In the genomic region with DNA sequence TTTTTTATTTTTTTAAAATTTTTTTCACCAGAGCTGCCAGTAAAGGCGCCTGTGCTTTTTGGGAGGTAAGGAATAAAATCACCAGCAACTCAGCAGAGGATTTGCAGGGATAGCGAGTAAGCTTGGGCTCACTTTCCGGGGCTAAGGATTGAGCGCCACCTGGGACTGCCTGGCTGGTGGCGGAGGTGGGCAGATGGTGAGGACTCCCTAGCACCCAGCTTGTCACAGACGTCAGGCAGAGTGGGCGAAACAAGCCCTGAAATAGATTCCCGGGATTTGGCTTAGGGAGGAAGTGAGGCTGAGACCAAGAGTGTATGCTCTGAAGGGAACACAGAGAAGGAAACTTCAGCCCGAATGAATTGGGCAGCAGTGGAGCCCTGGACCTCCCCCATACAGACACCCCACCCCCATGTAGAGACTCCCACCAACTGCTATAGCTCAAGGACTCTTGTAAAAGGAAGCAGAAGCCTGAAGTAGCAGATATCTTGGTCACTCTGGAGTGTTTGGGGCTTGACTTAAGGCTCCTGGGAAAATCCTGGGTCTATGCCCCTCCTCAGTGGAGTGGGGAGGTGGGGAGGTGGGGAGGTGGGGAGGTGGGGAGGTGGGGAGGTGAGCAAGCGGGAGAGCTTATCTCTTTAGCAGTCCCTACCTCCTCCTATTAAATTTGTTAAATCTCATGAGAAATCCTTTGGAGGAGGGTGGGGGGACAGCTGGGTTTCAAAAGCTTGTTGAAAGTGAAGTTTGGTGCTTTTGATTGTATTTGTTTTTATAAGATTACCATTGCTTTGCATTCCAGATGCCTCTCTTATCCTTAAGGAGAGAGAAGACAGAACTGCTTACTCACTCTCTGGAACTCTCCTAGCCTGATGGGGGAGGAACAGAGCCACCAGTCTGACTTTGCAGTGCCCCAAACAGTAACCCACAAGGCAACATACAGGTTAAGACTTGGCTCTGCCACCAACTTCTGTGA, we compare ENCODE assay signal across 10 cellular contexts. TPM values are rescaled to one million over a fixed set of nuclear protein-coding genes. Genes with fewer than 3 reads are reported as not detected.
A peak's percentile ranks its signal among the peaks of the same experiment; 100 is the strongest.
DNase-seq lines count a peak whose midpoint lies in the region; ATAC-seq and TF ChIP-seq lines count a peak whose summit lies in the region.
"Had no signal": no experiment of that assay in that cellular context is flagged by ENCODE, and none has a peak within 500 bp of the region (broad histone marks: within the 10 kb centered on the region; RNA-seq: fewer than 3 reads in every experiment).

No MANE protein-coding gene starts in this region.

- no peak overlapping the region for H3K4me3 Mint-ChIP-seq in chondrocyte (ENCODE audit: unreplicated experiment)
- H3K4me3 Mint-ChIP-seq: activated CD8-positive, alpha-beta memory T cell treated with anti-CD3 and anti-CD28 coated beads, Interleukin-2, amount 10 ng/mL, durations not matched to agents 7 days and 5 days; CD14-positive monocyte had no signal

- no peaks in the 10 kb centered on the region for H3K27me3 Mint-ChIP-seq in chondrocyte (ENCODE audit: low read depth)

- no peak for TF ChIP-seq POLR2A in breast epithelium (IDR thresholded peaks at IDR 0.05)

- peaks cover 66% of the 10 kb centered on the region for H3K4me1 Mint-ChIP-seq in chondrocyte (ENCODE audit: low read depth)

- H3K4me1 ChIP-seq in mesodermal cell (ENCODE audit: control insufficient read depth, insufficient read depth, low read length, poor library complexity, severe bottlenecking), result peaks cover 42% of the 10 kb centered on the region
- H3K4me1 ChIP-seq in breast epithelium, result no peaks in the 10 kb centered on the region

- peaks cover 2% of the 10 kb centered on the region for H3K36me3 Mint-ChIP-seq in chondrocyte (ENCODE audit: low read depth)
- H3K36me3 Mint-ChIP-seq: activated CD8-positive, alpha-beta memory T cell treated with anti-CD3 and anti-CD28 coated beads, Interleukin-2, amount 10 ng/mL, durations not matched to agents 7 days and 5 days; CD14-positive monocyte had no signal

- no peaks in the 10 kb centered on the region for H3K9me3 Mint-ChIP-seq in chondrocyte (ENCODE audit: low read depth)

- WGBS in mesodermal cell (ENCODE audit: insufficient coverage in 2 of 2), 2 experiments, result 75 to 80% methylated on average over 5 to 7 of the region's 10 CpGs

- intact Hi-C loops in breast epithelium (cut with DNase I; ENCODE audit: low total_unique reads), result loop anchor here (10.0 kb wide), 1 partner anchor 888 kb away; no protein-coding TSS in a partner anchor

- H3K27me3 ChIP-seq in breast epithelium, result no peaks in the 10 kb centered on the region

- H3K27ac ChIP-seq in mesodermal cell (ENCODE audit: low read depth, low read length, severe bottlenecking) (peak overlapping the region; percentile 92), breast epithelium (no peak overlapping the region)

- H3K36me3 ChIP-seq in mesodermal cell (ENCODE audit: control insufficient read depth, insufficient read depth, low read length) (peaks cover 3% of the 10 kb centered on the region), breast epithelium (no peaks in the 10 kb centered on the region)

- TF ChIP-seq CTCF in AG10803 (conservative IDR thresholded peaks at IDR 0.05; ENCODE audit: low read length) (no peak), chondrocyte (IDR thresholded peaks at IDR 0.05) (no peak), breast epithelium (IDR thresholded peaks at IDR 0.05) (no peak)

- peak overlapping the region; percentile 83 for H3K27ac Mint-ChIP-seq in chondrocyte (ENCODE audit: unreplicated experiment)
- H3K27ac Mint-ChIP-seq: activated CD8-positive, alpha-beta memory T cell treated with anti-CD3 and anti-CD28 coated beads, Interleukin-2, amount 10 ng/mL, durations not matched to agents 7 days and 5 days; CD14-positive monocyte had no signal

- DNase-seq in AG10803 (ENCODE audit: low read depth), result peak; percentile 70
- DNase-seq in NCI-H2171 (lab: John Stamatoyannopoulos, UW), result peak; percentile 78
- DNase-seq in chondrocyte (ENCODE audit: low spot score), result no peak
- no peak for DNase-seq in breast epithelium (ENCODE audit: low spot score in 2 of 2)
- no peak for DNase-seq in NCI-H1092 (lab: John Stamatoyannopoulos, UW)
- DNase-seq in HK-2 (ENCODE audit: unreplicated experiment), result no peak
- DNase-seq: activated CD8-positive, alpha-beta memory T cell treated with anti-CD3 and anti-CD28 coated beads, Interleukin-2, amount 10 ng/mL, durations not matched to agents 7 days and 5 days had no signal

- H3K9me3 ChIP-seq in mesodermal cell (ENCODE audit: control insufficient read depth, low read length), result no peaks in the 10 kb centered on the region
- H3K9me3 ChIP-seq in breast epithelium, result no peaks in the 10 kb centered on the region

- ATAC-seq in HG03378 (IDR thresholded peaks at IDR 0.05; ENCODE audit: unreplicated experiment), result no peak
- ATAC-seq: activated CD8-positive, alpha-beta memory T cell treated with anti-CD3 and anti-CD28 coated beads, Interleukin-2, amount 10 ng/mL, durations not matched to agents 7 days and 5 days had no signal

- no peak overlapping the region for H3K4me3 ChIP-seq in AG10803 (ENCODE audit: low read length)
- H3K4me3 ChIP-seq in mesodermal cell (ENCODE audit: extremely low read depth, insufficient read depth, low read length, poor library complexity, severe bottlenecking), result no peak overlapping the region
- H3K4me3 ChIP-seq in breast epithelium, result no peak overlapping the region

RNA-seq across cellular contexts. Expression of gene ARL4D, which starts 8.2 kb away (rescaled TPM):
- total RNA-seq in chondrocyte, result 33.8 to 38.0 TPM (median 37.5 TPM) in 3 replicates
- 36.6 TPM for polyA plus RNA-seq in mesodermal cell (2013, experiment 1 of 2)
- polyA plus RNA-seq in mesodermal cell (2013, experiment 2 of 2), result 32.4 TPM
- total RNA-seq in breast epithelium, result 10 to 100 TPM in 1 of 3 donors, 1 to 10 TPM in 2; 6.1 to 15.4 (median 7.2) TPM

Comparison
In these comparisons a context has a peak if more than half of its experiments do, and no peak if none do; other contexts are left out.
1. DNase-seq: peak in AG10803 (single experiment) and NCI-H2171 (single experiment); none in chondrocyte (single experiment), breast epithelium (0 of 2), NCI-H1092 (single experiment) and HK-2 (single experiment).